In genomic region chr1:232191560-232191959, GRCh38 we compare ENCODE assay signal across 40 cellular contexts.
"Had no signal": no experiment of that assay in that cellular context is flagged by ENCODE, and none has a peak within 500 bp of the region (broad histone marks: within the 10 kb centered on the region; RNA-seq: fewer than 3 reads in every experiment).

No MANE protein-coding gene starts in this region.

- H3K36me3 Mint-ChIP-seq: activated naive CD4-positive, alpha-beta T cell treated with anti-CD3 and anti-CD28 coated beads, Interleukin-2, amount 10 ng/mL, durations not matched to agents 7 days and 5 days; activated naive CD4-positive, alpha-beta T cell treated with anti-CD3 and anti-CD28 coated beads, Interleukin-2, amount 50 U/mL, for 24 hours; activated naive CD4-positive, alpha-beta T cell treated with anti-CD3 and anti-CD28 coated beads, Interleukin-2, amount 50 U/mL, for 72 hours; activated naive CD8-positive, alpha-beta T cell; activated naive CD8-positive, alpha-beta T cell treated with anti-CD3 and anti-CD28 coated beads for 36 hours; activated naive CD8-positive, alpha-beta T cell treated with anti-CD3 and anti-CD28 coated beads, Interleukin-2, amount 10 ng/mL, durations not matched to agents 7 days and 5 days; brain had no signal

- H3K27ac ChIP-seq: adrenal gland, ascending aorta, body of pancreas, brain microvascular endothelial cell, breast epithelium, cardiac muscle cell had no signal

- H3K4me3 Mint-ChIP-seq: activated naive CD4-positive, alpha-beta T cell treated with anti-CD3 and anti-CD28 coated beads for 36 hours; activated naive CD4-positive, alpha-beta T cell treated with anti-CD3 and anti-CD28 coated beads, Interleukin-2, amount 10 ng/mL, durations not matched to agents 7 days and 5 days; activated naive CD4-positive, alpha-beta T cell treated with anti-CD3 and anti-CD28 coated beads, Interleukin-2, amount 50 U/mL, for 24 hours; activated naive CD8-positive, alpha-beta T cell; activated naive CD8-positive, alpha-beta T cell treated with anti-CD3 and anti-CD28 coated beads for 36 hours; activated naive CD8-positive, alpha-beta T cell treated with anti-CD3 and anti-CD28 coated beads, Interleukin-2, amount 10 ng/mL, durations not matched to agents 7 days and 5 days; activated naive CD8-positive, alpha-beta T cell treated with anti-CD3 and anti-CD28 coated beads, Interleukin-2, amount 50 U/mL, for 24 hours; activated T-cell treated with anti-CD3 and anti-CD28 coated beads, Interleukin-2, amount 50 U/mL, for 24 hours; activated T-cell treated with anti-CD3 and anti-CD28 coated beads, Interleukin-2, amount 50 U/mL, for 4 hours; activated T-cell treated with anti-CD3 and anti-CD28 coated beads, Interleukin-2, amount 50 U/mL, for 72 hours; activated T-helper 1 cell treated with anti-CD3 and anti-CD28 coated beads, Interleukin-12 subunit alpha, Interleukin-12 subunit beta, Interleukin-2, Interleukin-4 antibody, amounts not matched to agents 30 ng/mL and 10 ng/mL and 1 ng/mL, durations not matched to agents 14 hours and 24 hours and 36 hours; activated T-helper 17 cell treated with anti-CD3 and anti-CD28 coated beads, Interleukin-2, amount 50 U/mL, for 72 hours; brain; central memory CD8-positive, alpha-beta T cell had no signal

- DNase-seq: activated effector memory CD4-positive, alpha-beta T cell treated with anti-CD3 and anti-CD28 coated beads, Interleukin-2, amount 50 U/mL, for 16 hours; activated effector memory CD4-positive, alpha-beta T cell treated with Interleukin-2 at 50 U/mL for 16 hours; activated gamma-delta T cell; activated gamma-delta T cell treated with Interleukin-2 at 50 U/mL for 16 hours; activated naive CD4-positive, alpha-beta T cell; activated naive CD4-positive, alpha-beta T cell treated with anti-CD3 and anti-CD28 coated beads for 36 hours; activated naive CD4-positive, alpha-beta T cell treated with anti-CD3 and anti-CD28 coated beads, Interleukin-2, amount 10 ng/mL, durations not matched to agents 7 days and 5 days; activated naive CD4-positive, alpha-beta T cell treated with anti-CD3 and anti-CD28 coated beads, Interleukin-2, amount 50 U/mL, for 16 hours; activated naive CD4-positive, alpha-beta T cell treated with Interleukin-2 at 50 U/mL for 16 hours; activated naive CD8-positive, alpha-beta T cell treated with anti-CD3 and anti-CD28 coated beads for 36 hours; activated naive CD8-positive, alpha-beta T cell treated with anti-CD3 and anti-CD28 coated beads, Interleukin-2, amount 10 ng/mL, durations not matched to agents 7 days and 5 days; activated naive CD8-positive, alpha-beta T cell treated with anti-CD3 and anti-CD28 coated beads, Interleukin-2, amount 50 U/mL, for 24 hours; activated T-cell treated with anti-CD3 and anti-CD28 coated beads, Interleukin-2, amount 50 U/mL, for 1 hour; activated T-cell treated with anti-CD3 and anti-CD28 coated beads, Interleukin-2, amount 50 U/mL, for 24 hours; activated T-cell treated with anti-CD3 and anti-CD28 coated beads, Interleukin-2, amount 50 U/mL, for 4 hours; activated T-cell treated with anti-CD3 and anti-CD28 coated beads, Interleukin-2, amount 50 U/mL, for 48 hours; activated T-cell treated with anti-CD3 and anti-CD28 coated beads, Interleukin-2, amount 50 U/mL, for 72 hours; adrenal gland; amniotic stem cell; amygdala; anterior cingulate cortex; aorta; body of pancreas; brain microvascular endothelial cell; caudate nucleus; central memory CD4-positive, alpha-beta T cell; cerebellar nuclear complex had no signal

- H3K4me1 ChIP-seq: body of pancreas, breast epithelium had no signal

- H3K9me3 ChIP-seq: adrenal gland, ascending aorta, body of pancreas, breast epithelium had no signal

- H3K4me1 Mint-ChIP-seq: activated naive CD4-positive, alpha-beta T cell treated with anti-CD3 and anti-CD28 coated beads, Interleukin-2, amount 10 ng/mL, durations not matched to agents 7 days and 5 days; activated naive CD4-positive, alpha-beta T cell treated with anti-CD3 and anti-CD28 coated beads, Interleukin-2, amount 50 U/mL, for 24 hours; activated naive CD8-positive, alpha-beta T cell treated with anti-CD3 and anti-CD28 coated beads for 36 hours; activated naive CD8-positive, alpha-beta T cell treated with anti-CD3 and anti-CD28 coated beads, Interleukin-2, amount 10 ng/mL, durations not matched to agents 7 days and 5 days; activated naive CD8-positive, alpha-beta T cell treated with anti-CD3 and anti-CD28 coated beads, Interleukin-2, amount 50 U/mL, for 24 hours; activated T-helper 17 cell treated with anti-CD3 and anti-CD28 coated beads, Interleukin-2, amount 50 U/mL, for 72 hours; central memory CD8-positive, alpha-beta T cell had no signal

- H3K36me3 ChIP-seq: adrenal gland, ascending aorta, brain microvascular endothelial cell, breast epithelium, cardiac muscle cell had no signal

- H3K27me3 Mint-ChIP-seq: activated naive CD4-positive, alpha-beta T cell treated with anti-CD3 and anti-CD28 coated beads, Interleukin-2, amount 10 ng/mL, durations not matched to agents 7 days and 5 days; activated naive CD8-positive, alpha-beta T cell treated with anti-CD3 and anti-CD28 coated beads for 36 hours had no signal

- FAIRE-seq: astrocyte, bronchial epithelial cell had no signal

- H3K27ac Mint-ChIP-seq: activated naive CD4-positive, alpha-beta T cell treated with anti-CD3 and anti-CD28 coated beads for 36 hours; activated naive CD4-positive, alpha-beta T cell treated with anti-CD3 and anti-CD28 coated beads, Interleukin-2, amount 10 ng/mL, durations not matched to agents 7 days and 5 days; activated naive CD4-positive, alpha-beta T cell treated with anti-CD3 and anti-CD28 coated beads, Interleukin-2, amount 50 U/mL, for 24 hours; activated naive CD4-positive, alpha-beta T cell treated with anti-CD3 and anti-CD28 coated beads, Interleukin-2, amount 50 U/mL, for 72 hours; activated naive CD8-positive, alpha-beta T cell; activated naive CD8-positive, alpha-beta T cell treated with anti-CD3 and anti-CD28 coated beads for 36 hours; activated naive CD8-positive, alpha-beta T cell treated with anti-CD3 and anti-CD28 coated beads, Interleukin-2, amount 10 ng/mL, durations not matched to agents 7 days and 5 days; activated naive CD8-positive, alpha-beta T cell treated with anti-CD3 and anti-CD28 coated beads, Interleukin-2, amount 50 U/mL, for 24 hours; activated T-cell treated with anti-CD3 and anti-CD28 coated beads, Interleukin-2, amount 50 U/mL, for 24 hours; activated T-cell treated with anti-CD3 and anti-CD28 coated beads, Interleukin-2, amount 50 U/mL, for 72 hours; activated T-helper 1 cell treated with anti-CD3 and anti-CD28 coated beads, Interleukin-12 subunit alpha, Interleukin-12 subunit beta, Interleukin-2, Interleukin-4 antibody, amounts not matched to agents 30 ng/mL and 10 ng/mL and 1 ng/mL, durations not matched to agents 14 hours and 24 hours and 36 hours; activated T-helper 17 cell treated with anti-CD3 and anti-CD28 coated beads, Interleukin-2, amount 50 U/mL, for 72 hours; activated T-helper 2 cell treated with anti-CD3 and anti-CD28 coated beads, Interferon-gamma antibody, Interleukin-2, Interleukin-4, amounts not matched to agents 10 μg/mL and 5 μg/mL and 100 μg/mL, durations not matched to agents 14 hours and 24 hours and 36 hours; brain had no signal

- H3K4me3 ChIP-seq: adrenal gland, ascending aorta, body of pancreas, breast epithelium, cardiac muscle cell had no signal

- ATAC-seq: activated naive CD4-positive, alpha-beta T cell treated with anti-CD3 and anti-CD28 coated beads, Interleukin-2, amount 50 U/mL, for 72 hours; activated naive CD8-positive, alpha-beta T cell treated with anti-CD3 and anti-CD28 coated beads, Interleukin-2, amount 50 U/mL, for 24 hours; activated T-cell treated with anti-CD3 and anti-CD28 coated beads, Interleukin-2, amount 50 U/mL, for 4 hours; activated T-cell treated with anti-CD3 and anti-CD28 coated beads, Interleukin-2, amount 50 U/mL, for 72 hours; activated T-helper 17 cell treated with anti-CD3 and anti-CD28 coated beads, Interleukin-2, amount 50 U/mL, for 72 hours; body of pancreas had no signal

- H3K9me3 Mint-ChIP-seq: activated naive CD4-positive, alpha-beta T cell treated with anti-CD3 and anti-CD28 coated beads for 36 hours; activated naive CD4-positive, alpha-beta T cell treated with anti-CD3 and anti-CD28 coated beads, Interleukin-2, amount 10 ng/mL, durations not matched to agents 7 days and 5 days; activated naive CD4-positive, alpha-beta T cell treated with anti-CD3 and anti-CD28 coated beads, Interleukin-2, amount 50 U/mL, for 24 hours; activated naive CD4-positive, alpha-beta T cell treated with anti-CD3 and anti-CD28 coated beads, Interleukin-2, amount 50 U/mL, for 72 hours; activated naive CD8-positive, alpha-beta T cell treated with anti-CD3 and anti-CD28 coated beads for 36 hours; activated naive CD8-positive, alpha-beta T cell treated with anti-CD3 and anti-CD28 coated beads, Interleukin-2, amount 10 ng/mL, durations not matched to agents 7 days and 5 days; activated naive CD8-positive, alpha-beta T cell treated with anti-CD3 and anti-CD28 coated beads, Interleukin-2, amount 50 U/mL, for 24 hours; activated T-cell treated with anti-CD3 and anti-CD28 coated beads, Interleukin-2, amount 50 U/mL, for 24 hours; activated T-cell treated with anti-CD3 and anti-CD28 coated beads, Interleukin-2, amount 50 U/mL, for 4 hours; activated T-cell treated with anti-CD3 and anti-CD28 coated beads, Interleukin-2, amount 50 U/mL, for 72 hours; activated T-helper 1 cell treated with anti-CD3 and anti-CD28 coated beads, Interleukin-12 subunit alpha, Interleukin-12 subunit beta, Interleukin-2, Interleukin-4 antibody, amounts not matched to agents 30 ng/mL and 10 ng/mL and 1 ng/mL, durations not matched to agents 14 hours and 24 hours and 36 hours; activated T-helper 2 cell treated with anti-CD3 and anti-CD28 coated beads, Interferon-gamma antibody, Interleukin-2, Interleukin-4, amounts not matched to agents 10 μg/mL and 5 μg/mL and 100 μg/mL, durations not matched to agents 14 hours and 24 hours and 36 hours; central memory CD8-positive, alpha-beta T cell had no signal

- H3K27me3 ChIP-seq: adrenal gland, ascending aorta, body of pancreas, brain microvascular endothelial cell, breast epithelium, cardiac muscle cell had no signal
